12 cellular contexts compared by ENCODE assay signal in the genomic region with DNA sequence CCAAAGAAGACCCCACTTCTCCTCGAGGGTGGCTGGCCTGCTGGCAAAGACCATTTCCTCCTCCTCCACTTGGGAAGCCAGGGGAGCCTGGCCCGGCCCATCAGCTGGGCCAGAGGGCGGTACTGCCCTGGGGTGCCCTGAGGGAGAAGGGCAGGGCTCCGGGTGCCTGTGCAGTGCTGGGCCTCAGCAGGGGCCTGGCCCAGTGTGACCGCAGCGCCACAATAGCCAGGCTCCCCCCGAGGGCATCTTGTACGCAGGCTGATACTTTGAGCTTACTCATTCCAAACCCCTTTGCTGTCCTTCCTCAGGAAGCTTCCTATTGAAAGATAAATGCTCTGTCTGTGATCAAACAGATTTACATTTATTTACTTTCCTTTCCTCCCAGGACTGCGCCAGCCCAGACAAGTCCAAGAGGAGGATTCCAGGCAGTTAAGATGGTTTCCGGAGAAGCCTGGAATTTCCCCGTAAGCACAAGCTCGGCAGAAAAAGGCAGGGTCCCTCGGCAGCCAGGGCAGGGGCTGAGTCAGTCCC.
A peak's percentile ranks its signal among the peaks of the same experiment; 100 is the strongest.
DNase-seq lines count a peak whose midpoint lies in the region; ATAC-seq, FAIRE-seq and TF ChIP-seq lines count a peak whose summit lies in the region.
"Had no signal": no experiment of that assay in that cellular context is flagged by ENCODE, and none has a peak within 500 bp of the region (broad histone marks: within the 10 kb centered on the region; RNA-seq: fewer than 3 reads in every experiment).

No MANE protein-coding gene starts in this region.

- intact Hi-C loops in body of pancreas (cut with DNase I) (no loop called here), HepG2 (cut with micrococcal nuclease; ENCODE audit: unreplicated experiment) (loop anchor here (10.0 kb wide), 1 partner anchor 74 kb away; no protein-coding TSS in a partner anchor)
- intact Hi-C loops in naive thymus-derived CD4-positive, alpha-beta T cell (cut with micrococcal nuclease) = no loop called here

- peaks cover 0 to under 1% (median 0%) of the 10 kb centered on the region in 7 donors for H3K4me1 Mint-ChIP-seq in naive thymus-derived CD4-positive, alpha-beta T cell

- DNase-seq in M059J (ENCODE audit: low read depth) (peak; percentile 96), body of pancreas (no peak), HepG2 (ENCODE audit: low spot score) (peak; percentile 74), upper lobe of left lung (peak; percentile 52 to 73), DMS 273 (lab: John Stamatoyannopoulos, UW; ENCODE audit: unreplicated experiment) (no peak), NCI-H524 treated with DMSO at 0.1 percent for 48 hours (lab: John Stamatoyannopoulos, UW) (no peak)
- no peak for DNase-seq in naive thymus-derived CD4-positive, alpha-beta T cell
- DNase-seq: kidney glomerular epithelial cell, SHP77 treated with DMSO at 0.1 percent for 48 hours had no signal

- POLR2A ChIA-PET in HepG2 (lab: Yijun Ruan, JAX) = interaction anchor here (0.6 to 1.8 kb wide), 5 partner anchors 9 to 397 kb away, joined by 3 to 5 read pairs (median 3); a partner anchor contains a TSS
- POLR2A ChIA-PET in naive thymus-derived CD4-positive, alpha-beta T cell (lab: Charles Lee) = no interaction called here

- H2AFZ ChIP-seq in HepG2 (ENCODE audit: low read length) = no peak overlapping the region

- H3K9ac ChIP-seq in HepG2 (ENCODE audit: insufficient read depth, low read depth, low read length) = no peak overlapping the region
- H3K9ac ChIP-seq: KMS-11 had no signal

- H3K4me2 ChIP-seq in HepG2 (ENCODE audit: low read depth, low read length) = peak overlapping the region; percentile 70
- H3K4me2 ChIP-seq: KMS-11 had no signal

- no peak for FAIRE-seq in HepG2 (lab: Jason Lieb, UNC)

- in situ Hi-C loops in HepG2 (cut with HindIII; ENCODE audit: extremely low pct_ligation_motif_present, low pct_unique_long_range_greater_than_20kb) = loop anchor here (5.0 kb wide), 1 partner anchor 76 kb away; no protein-coding TSS in a partner anchor

- TF ChIP-seq CTCF in body of pancreas (IDR thresholded peaks at IDR 0.05) (no peak), HepG2 (CRISPR knock-in tag; IDR thresholded peaks at IDR 0.05) (peak; percentile 24; the same call in 1 of the 2 replicates), upper lobe of left lung (IDR thresholded peaks at IDR 0.05) (no peak)

- TF ChIP-seq EP300 in HepG2 (IDR thresholded peaks at IDR 0.05; ENCODE audit: low read depth in 2 of 2, low read length in 2 of 2) = peak in 1 of 2 experiments; percentile 46; a peak in 2 of 4 replicates
- peak; percentile 42 for TF ChIP-seq EP300 in HepG2 (CRISPR knock-in tag; IDR thresholded peaks at IDR 0.05; ENCODE audit: borderline replicate concordance)
- peak in 2 of 4 donors; percentile 65 to 83 for TF ChIP-seq EP300 in upper lobe of left lung (IDR thresholded peaks at IDR 0.05)

- peak overlapping the region in 3 of 4 donors; percentile 27 to 58 (median 49) for H3K27ac ChIP-seq in body of pancreas
- H3K27ac ChIP-seq in HepG2 (ENCODE audit: extremely low read length, insufficient read depth, low read length) = no peak overlapping the region
- peak overlapping the region; percentile 57 to 80 (median 73) for H3K27ac ChIP-seq in upper lobe of left lung
- H3K27ac ChIP-seq in naive thymus-derived CD4-positive, alpha-beta T cell (ENCODE audit: low read depth, low read length) = no peak overlapping the region
- H3K27ac ChIP-seq: KMS-11 had no signal

- H3K79me2 ChIP-seq in HepG2 (ENCODE audit: insufficient read depth, low read length) = no peaks in the 10 kb centered on the region

- H3K27me3 ChIP-seq in body of pancreas (no peaks in the 10 kb centered on the region), HepG2 (ENCODE audit: control insufficient read depth in 1 of 2, insufficient read depth in 2 of 2, low read length in 2 of 2) (peaks cover 0 to 39% of the 10 kb centered on the region in 2 experiments; a peak in 4 of 5 replicates), upper lobe of left lung (no peaks in the 10 kb centered on the region)
- H3K27me3 ChIP-seq in naive thymus-derived CD4-positive, alpha-beta T cell (ENCODE audit: control insufficient read depth in 2 of 2, insufficient read depth in 2 of 2, low read length in 2 of 2) = no peaks in the 10 kb centered on the region

- CTCF ChIA-PET in HepG2 (lab: Yijun Ruan, JAX; ENCODE audit: low intra/inter-chr PET ratio, low total read pairs) = no interaction called here
- CTCF ChIA-PET in naive thymus-derived CD4-positive, alpha-beta T cell (lab: Charles Lee) = no interaction called here

- ATAC-seq in body of pancreas = peak; percentile 5
- peak; percentile 67 for ATAC-seq in HepG2
- ATAC-seq in upper lobe of left lung (ENCODE audit: low FRiP score in 2 of 2) = peak; percentile 27 to 65
- no peak for ATAC-seq in naive thymus-derived CD4-positive, alpha-beta T cell
- ATAC-seq: HCT116 had no signal

- H3K36me3 ChIP-seq in body of pancreas (replicated peaks in 1 of 2; ENCODE audit: insufficient read depth in 1 of 2, low read depth in 2 of 2) = no peaks in the 10 kb centered on the region
- H3K36me3 ChIP-seq in HepG2 (replicated peaks in 1 of 2; ENCODE audit: control insufficient read depth in 1 of 2, insufficient read depth in 2 of 2, low read length in 2 of 2) = no peaks in the 10 kb centered on the region
- H3K36me3 ChIP-seq in upper lobe of left lung = no peaks in the 10 kb centered on the region
- no peaks in the 10 kb centered on the region for H3K36me3 ChIP-seq in naive thymus-derived CD4-positive, alpha-beta T cell (ENCODE audit: control insufficient read depth in 2 of 3, insufficient read depth in 3 of 3, low read length in 3 of 3)

- H3K4me1 ChIP-seq in body of pancreas (peaks cover 45% of the 10 kb centered on the region), HepG2 (ENCODE audit: insufficient read depth, low read length) (peaks cover 74% of the 10 kb centered on the region), upper lobe of left lung (peaks cover 4 to 29% (median 17%) of the 10 kb centered on the region in 4 donors)
- H3K4me1 ChIP-seq in naive thymus-derived CD4-positive, alpha-beta T cell (ENCODE audit: control insufficient read depth in 2 of 2, insufficient read depth in 2 of 2, low read length in 2 of 2) = no peaks in the 10 kb centered on the region

- no peak overlapping the region for H3K4me3 Mint-ChIP-seq in naive thymus-derived CD4-positive, alpha-beta T cell
- H3K4me3 Mint-ChIP-seq: dendritic cell treated with granulocyte-macrophage colony-stimulating factor and Interleukin-4, amounts not matched to agents 40 ng/mL and 50 ng/mL, for 4 days had no signal

- no peaks in the 10 kb centered on the region for H3K36me3 Mint-ChIP-seq in naive thymus-derived CD4-positive, alpha-beta T cell

- H3K4me3 ChIP-seq in body of pancreas (no peak overlapping the region), HepG2 (replicated peaks in 1 of 3; ENCODE audit: insufficient read depth in 1 of 3, low read depth in 2 of 3, low read length in 3 of 3) (peak overlapping the region in 2 of 3 experiments; percentile 24 to 51; a peak in 4 of 6 replicates), upper lobe of left lung (no peak overlapping the region)
- no peak overlapping the region for H3K4me3 ChIP-seq in naive thymus-derived CD4-positive, alpha-beta T cell (ENCODE audit: low read length)

- no peaks in the 10 kb centered on the region for H3K9me3 ChIP-seq in body of pancreas
- no peaks in the 10 kb centered on the region for H3K9me3 ChIP-seq in HepG2 (ENCODE audit: low read length)
- H3K9me3 ChIP-seq in upper lobe of left lung = no peaks in the 10 kb centered on the region
- no peaks in the 10 kb centered on the region for H3K9me3 ChIP-seq in naive thymus-derived CD4-positive, alpha-beta T cell (ENCODE audit: control insufficient read depth in 2 of 3, low read length in 3 of 3)

- H3K27ac Mint-ChIP-seq in naive thymus-derived CD4-positive, alpha-beta T cell = no peak overlapping the region

- WGBS in body of pancreas, 2 donors = 70 to 82% methylated on average over 9 to 13 of the region's 13 CpGs
- 0% methylated on average over 6 of the region's 13 CpGs for WGBS in HepG2 (ENCODE audit: low lambda C conversion rate)
- WGBS in upper lobe of left lung, 2 donors = 38 to 61% methylated on average over 9 to 11 of the region's 13 CpGs

- no peak for TF ChIP-seq RAD21 in HepG2 (CRISPR knock-in tag; IDR thresholded peaks at IDR 0.05)

- no peaks in the 10 kb centered on the region for H3K27me3 Mint-ChIP-seq in naive thymus-derived CD4-positive, alpha-beta T cell

- H4K20me1 ChIP-seq in HepG2 (ENCODE audit: insufficient read depth, low read length) = no peaks in the 10 kb centered on the region; the same call in 1 of the 2 replicates

- H3K9me3 Mint-ChIP-seq in naive thymus-derived CD4-positive, alpha-beta T cell = no peaks in the 10 kb centered on the region
- H3K9me3 Mint-ChIP-seq: dendritic cell treated with granulocyte-macrophage colony-stimulating factor and Interleukin-4, amounts not matched to agents 40 ng/mL and 50 ng/mL, for 4 days had no signal

- TF ChIP-seq POLR2A in body of pancreas (IDR thresholded peaks at IDR 0.05) = no peak
- TF ChIP-seq POLR2A in HepG2 (IDR thresholded peaks at IDR 0.05; ENCODE audit: insufficient read depth in 1 of 2, low read depth in 2 of 2, low read length in 2 of 2) = no peak
- no peak for TF ChIP-seq POLR2A in upper lobe of left lung (IDR thresholded peaks at IDR 0.05)

- BruUV-seq in HepG2 (replicated peaks; lab: Mats Ljungman, UMichigan) = no TSS peak

TF ChIP-seq in HepG2, 621 proteins besides CTCF, POLR2A, EP300 and RAD21 (continues in another document):
- peak; percentile 48; the same call in 1 of the 2 replicates for TF ChIP-seq FOXA3 (CRISPR knock-in tag; IDR thresholded peaks at IDR 0.05)
- TF ChIP-seq PCBP2 (optimal IDR thresholded peaks at IDR 0.05; ENCODE audit: low read depth, low read length, poor library complexity, severe bottlenecking) = no peak
- TF ChIP-seq FOXP1 (IDR thresholded peaks at IDR 0.05) = no peak
- peak; percentile 49; the same call in 1 of the 2 replicates for TF ChIP-seq FOXP1 (CRISPR knock-in tag; IDR thresholded peaks at IDR 0.05)
- 0 out of 2 replicates have a peak, but pooled peaks have one; percentile 2 for TF ChIP-seq ZSCAN9 (CRISPR knock-in tag; IDR thresholded peaks at IDR 0.05; ENCODE audit: borderline replicate concordance)
- no peak for TF ChIP-seq ZNF776 (CRISPR knock-in tag; IDR thresholded peaks at IDR 0.05)
- TF ChIP-seq, protein P1, sequence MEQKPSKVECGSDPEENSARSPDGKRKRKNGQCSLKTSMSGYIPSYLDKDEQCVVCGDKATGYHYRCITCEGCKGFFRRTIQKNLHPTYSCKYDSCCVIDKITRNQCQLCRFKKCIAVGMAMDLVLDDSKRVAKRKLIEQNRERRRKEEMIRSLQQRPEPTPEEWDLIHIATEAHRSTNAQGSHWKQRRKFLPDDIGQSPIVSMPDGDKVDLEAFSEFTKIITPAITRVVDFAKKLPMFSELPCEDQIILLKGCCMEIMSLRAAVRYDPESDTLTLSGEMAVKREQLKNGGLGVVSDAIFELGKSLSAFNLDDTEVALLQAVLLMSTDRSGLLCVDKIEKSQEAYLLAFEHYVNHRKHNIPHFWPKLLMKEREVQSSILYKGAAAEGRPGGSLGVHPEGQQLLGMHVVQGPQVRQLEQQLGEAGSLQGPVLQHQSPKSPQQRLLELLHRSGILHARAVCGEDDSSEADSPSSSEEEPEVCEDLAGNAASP (CRISPR knock-in tag; IDR thresholded peaks at IDR 0.05; ENCODE audit: borderline replicate concordance) = peak; percentile 39; the same call in 1 of the 2 replicates

Comparison
In these comparisons a context has a peak if more than half of its experiments do, and no peak if none do; other contexts are left out.
1. DNase-seq: peak in M059J (single experiment), HepG2 (single experiment) and upper lobe of left lung (2 of 2); none in body of pancreas (0 of 4), DMS 273 (single experiment), naive thymus-derived CD4-positive, alpha-beta T cell (0 of 9) and NCI-H524 treated with DMSO at 0.1 percent for 48 hours (single experiment).
2. H3K27ac ChIP-seq: peak in body of pancreas (3 of 4) and upper lobe of left lung (4 of 4); none in HepG2 (single experiment) and naive thymus-derived CD4-positive, alpha-beta T cell (single experiment).
3. H3K4me3 ChIP-seq: peak in HepG2 (2 of 3); none in body of pancreas (0 of 2), upper lobe of left lung (0 of 4) and naive thymus-derived CD4-positive, alpha-beta T cell (single experiment).